ENCODE assay signal across 19 cellular contexts in genomic region chr9:116260531-116260930, GRCh38.
"Had no signal": no experiment of that assay in that cellular context is flagged by ENCODE, and none has a peak within 500 bp of the region (broad histone marks: within the 10 kb centered on the region; RNA-seq: fewer than 3 reads in every experiment).

No MANE protein-coding gene starts in this region.

- H3K4me3 ChIP-seq: SJSA1 had no signal

- H3K27ac ChIP-seq: HL-60, SJSA1 had no signal

- DNase-seq: KBM-7, NCI-H1048, NCI-H1105, NCI-H1417, NCI-H1436 treated with DMSO at 0.1 percent for 48 hours, NCI-H1694, NCI-H187 treated with DMSO at 0.1 percent for 48 hours, NCI-H2029 treated with DMSO at 0.1 percent for 48 hours, NCI-H2107, NCI-H2227 treated with DMSO at 0.1 percent for 48 hours, NCI-H524, NCI-H526 treated with DMSO at 0.1 percent for 48 hours, NCI-H774, Right ventricle myocardium superior, RPMI8226, SIG-M5, SK-N-SH had no signal

- H3K9me3 ChIP-seq: SJSA1, SK-N-SH had no signal

- H3K9ac ChIP-seq: SK-N-SH had no signal
